Comparison of ENCODE assay signal across 12 cellular contexts in the genomic region with DNA sequence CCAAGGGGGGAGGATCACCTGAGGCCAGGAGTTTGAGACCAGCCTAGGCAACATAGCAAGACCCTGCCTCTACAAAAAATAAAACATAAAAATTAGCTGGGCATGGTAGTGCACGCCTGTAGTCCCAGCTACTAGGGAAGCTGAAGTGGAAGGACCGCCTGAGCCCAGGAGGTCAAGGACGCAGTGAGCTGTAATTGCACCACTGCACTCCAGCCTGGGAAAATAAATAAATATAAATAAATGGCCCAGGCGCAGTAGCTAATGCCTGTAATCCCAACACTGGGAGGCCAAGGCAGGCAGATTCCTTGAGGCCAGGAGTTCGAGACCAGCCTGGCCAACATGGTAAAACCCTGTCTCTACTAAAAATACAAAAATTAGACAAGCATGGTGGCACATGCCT. TPM values are rescaled to one million over a fixed set of nuclear protein-coding genes. Genes with fewer than 3 reads are reported as not detected.
DNase-seq lines count a peak whose midpoint lies in the region; ATAC-seq, FAIRE-seq and TF ChIP-seq lines count a peak whose summit lies in the region.
"Not testable (repeated sequence)": the region's sequence is repeated elsewhere in the genome, so short reads cannot be mapped to it uniquely, and the experiment has no call there.
"Had no signal": no experiment of that assay in that cellular context is flagged by ENCODE, and none has a peak within 500 bp of the region (broad histone marks: within the 10 kb centered on the region; RNA-seq: fewer than 3 reads in every experiment).

No MANE protein-coding gene starts in this region.

- POLR2A ChIA-PET in HEK293 (lab: Yijun Ruan, JAX); HepG2 (lab: Yijun Ruan, JAX): not testable (repeated sequence)

- not testable (repeated sequence) for FAIRE-seq in HepG2 (lab: Jason Lieb, UNC)

- not testable (repeated sequence) for H3K27me3 ChIP-seq in HepG2 (ENCODE audit: control insufficient read depth in 1 of 2, insufficient read depth in 2 of 2, low read length in 2 of 2); neutrophil; aorta (ENCODE audit: control insufficient read depth in 1 of 2, insufficient read depth in 2 of 2, low read length in 1 of 2)

- H3K4me3 ChIP-seq in HEK293 (ENCODE audit: low read depth, low read length); HepG2 (replicated peaks in 1 of 3; ENCODE audit: insufficient read depth in 1 of 3, low read depth in 2 of 3, low read length in 3 of 3); neutrophil (ENCODE audit: low read depth in 1 of 2, low read length in 1 of 2); aorta (ENCODE audit: low read length in 2 of 2): not testable (repeated sequence)

- not testable (repeated sequence) for H3K9ac ChIP-seq in HepG2 (ENCODE audit: insufficient read depth, low read depth, low read length)

- not testable (repeated sequence) for ATAC-seq in Right ventricle myocardium superior (ENCODE audit: poor library complexity); aorta (ENCODE audit: low FRiP score)
- ATAC-seq in HepG2 = peak; percentile 81

- not testable (repeated sequence) for TF ChIP-seq CTCF in HEK293 (tag by site-specific recombination; IDR thresholded peaks at IDR 0.05); HepG2 (CRISPR knock-in tag; IDR thresholded peaks at IDR 0.05); neutrophil (IDR thresholded peaks at IDR 0.05)

- DNase-seq in NCI-H2227 (lab: John Stamatoyannopoulos, UW; ENCODE audit: unreplicated experiment) (peak; percentile 19), Right ventricle myocardium superior (peak; percentile 9), HepG2 (ENCODE audit: low spot score) (peak; percentile 60), aorta (peak; percentile 4 to 42)

- TF ChIP-seq RAD21 in HepG2 (CRISPR knock-in tag; IDR thresholded peaks at IDR 0.05) = 0 out of 2 replicates have a peak, but pooled peaks have one; percentile 9

- in situ Hi-C loops in HepG2 (cut with HindIII; ENCODE audit: extremely low pct_ligation_motif_present, low pct_unique_long_range_greater_than_20kb) = not testable (repeated sequence)

- not testable (repeated sequence) for H3K79me2 ChIP-seq in HepG2 (ENCODE audit: insufficient read depth, low read length)

- H3K4me1 ChIP-seq in HEK293 (ENCODE audit: control insufficient read depth, insufficient read depth, low read length); aorta (ENCODE audit: control insufficient read depth in 1 of 2, insufficient read depth in 2 of 2, low read length in 2 of 2): not testable (repeated sequence)
- H3K4me1 ChIP-seq in HepG2 (ENCODE audit: insufficient read depth, low read length) (peaks cover 13% of the 10 kb centered on the region; the same call in 1 of the 2 replicates), neutrophil (ENCODE audit: control insufficient read depth in 1 of 2, insufficient read depth in 1 of 2, low read depth in 1 of 2, low read length in 1 of 2) (peaks cover 23% of the 10 kb centered on the region in 2 experiments)

- BruUV-seq in HepG2 (replicated peaks; lab: Mats Ljungman, UMichigan) = not testable (repeated sequence)

- not testable (repeated sequence) for H2AFZ ChIP-seq in HepG2 (ENCODE audit: low read length)

- CTCF ChIA-PET in HEK293 (lab: Yijun Ruan, JAX) = interaction anchor here (0.6 kb wide), 1 partner anchor 14 kb away, joined by 3 read pairs; no protein-coding TSS in a partner anchor
- CTCF ChIA-PET in HepG2 (lab: Yijun Ruan, JAX; ENCODE audit: low intra/inter-chr PET ratio, low total read pairs) = not testable (repeated sequence)

- intact Hi-C loops in Right ventricle myocardium superior (cut with DNase I); aorta (cut with DNase I): not testable (repeated sequence)
- intact Hi-C loops in HepG2 (cut with micrococcal nuclease; ENCODE audit: unreplicated experiment) = loop anchor here (10.0 kb wide), 1 partner anchor 47 kb away; no protein-coding TSS in a partner anchor

- not testable (repeated sequence) for TF ChIP-seq EP300 in HepG2 (IDR thresholded peaks at IDR 0.05; ENCODE audit: low read depth in 2 of 2, low read length in 2 of 2); HepG2 (CRISPR knock-in tag; IDR thresholded peaks at IDR 0.05; ENCODE audit: borderline replicate concordance)

- not testable (repeated sequence) for H3K4me2 ChIP-seq in HepG2 (ENCODE audit: low read depth, low read length)

- not testable (repeated sequence) for H3K27ac ChIP-seq in HEK293 (ENCODE audit: extremely low read depth, low read depth, low read length); HepG2 (ENCODE audit: extremely low read length, insufficient read depth, low read length); aorta (ENCODE audit: low read depth in 1 of 2, low read length in 2 of 2)
- H3K27ac ChIP-seq in neutrophil = peak overlapping the region; percentile 82

- not testable (repeated sequence) for H4K20me1 ChIP-seq in HepG2 (ENCODE audit: insufficient read depth, low read length)

- not testable (repeated sequence) for TF ChIP-seq POLR2A in HepG2 (IDR thresholded peaks at IDR 0.05; ENCODE audit: insufficient read depth in 1 of 2, low read depth in 2 of 2, low read length in 2 of 2)

- not testable (repeated sequence) for H3K36me3 ChIP-seq in HEK293 (ENCODE audit: control insufficient read depth in 2 of 2, insufficient read depth in 1 of 2, low read length in 2 of 2); HepG2 (replicated peaks in 1 of 2; ENCODE audit: control insufficient read depth in 1 of 2, insufficient read depth in 2 of 2, low read length in 2 of 2); neutrophil; aorta (ENCODE audit: control insufficient read depth in 1 of 2, insufficient read depth in 2 of 2, low read length in 1 of 2)

- not testable (repeated sequence) for H3K9me3 ChIP-seq in HEK293 (ENCODE audit: control insufficient read depth, insufficient read depth, low read depth, low read length); HepG2 (ENCODE audit: low read length); neutrophil; aorta (ENCODE audit: control insufficient read depth, low read length)

- WGBS in HepG2 (ENCODE audit: low lambda C conversion rate) = 3% methylated on average over 5 of the region's 5 CpGs
- 90 to 94% methylated on average over 5 of the region's 5 CpGs for WGBS in aorta, 2 donors

RNA-seq across cellular contexts. Expression of gene ZDHHC19, which starts 39.2 kb away (rescaled TPM):
- total RNA-seq in Right ventricle myocardium superior = not detected
- 0.22 TPM in 1 of 2 replicates, not detected in the other for total RNA-seq in HepG2 (2016; rRNA removed; fragmentation: Illumina TruSeq; extraction: Trizol)
- not detected in 2 replicates for total RNA-seq in HepG2 (2016; cell fraction: cytosol; rRNA removed; fragmentation: Illumina TruSeq; extraction: Trizol; ENCODE audit: low read depth)
- not detected in 2 replicates for total RNA-seq in HepG2 (2016; cell fraction: insoluble cytoplasmic fraction; rRNA removed; fragmentation: Illumina TruSeq; extraction: Trizol)
- not detected in 2 replicates for total RNA-seq in HepG2 (2016; cell fraction: membrane; rRNA removed; fragmentation: Illumina TruSeq; extraction: Trizol)
- total RNA-seq in HepG2 (2016; cell fraction: nucleus; rRNA removed; fragmentation: Illumina TruSeq; extraction: Trizol) = not detected in 2 replicates
- 0.53 and 0.97 TPM in 2 replicates for polyA plus RNA-seq in HepG2 (2011; rRNA removed)
- 0.47 TPM in 2 replicates for polyA plus RNA-seq in HepG2 (2011; cell fraction: cytosol; rRNA removed)
- polyA plus RNA-seq in HepG2 (2011; cell fraction: nucleus; rRNA removed) = 1.5 and 1.9 TPM in 2 replicates
- polyA plus RNA-seq in HepG2 (2012) = 1.2 and 3.4 TPM in 2 replicates
- 0.43 TPM in 1 of 2 replicates, not detected in the other for polyA plus RNA-seq in HepG2 (2016; cell fraction: cytosol; fragmentation: Illumina TruSeq; extraction: Trizol; ENCODE audit: low read depth)
- 0.53 TPM in 1 of 2 replicates, not detected in the other for polyA plus RNA-seq in HepG2 (2016; cell fraction: insoluble cytoplasmic fraction; fragmentation: Illumina TruSeq; extraction: Trizol; ENCODE audit: low read depth)
- not detected in 2 replicates for polyA plus RNA-seq in HepG2 (2016; cell fraction: membrane; fragmentation: Illumina TruSeq; extraction: Trizol; ENCODE audit: low read depth)
- not detected in 2 replicates for polyA plus RNA-seq in HepG2 (2016; cell fraction: nucleus; fragmentation: Illumina TruSeq; extraction: Trizol; ENCODE audit: insufficient read depth, low read depth)
- 0.30 TPM in 1 of 2 replicates, not detected in the other for polyA minus RNA-seq in HepG2 (2011; rRNA and poly(A)+ RNA removed; ENCODE audit: low replicate concordance)
- not detected in 2 replicates for polyA minus RNA-seq in HepG2 (2011; cell fraction: cytosol; rRNA and poly(A)+ RNA removed)
- polyA minus RNA-seq in HepG2 (2011; cell fraction: nucleus; rRNA and poly(A)+ RNA removed) = 0.26 and 1.1 TPM in 2 replicates
- under 1 TPM; 0.72 to 0.97 TPM for total RNA-seq in aorta
- not detected for polyA plus RNA-seq in aorta
- total RNA-seq: A673; Caco-2; Calu3; CD4-positive, alpha-beta T cell; CD8-positive, alpha-beta T cell had no signal
- polyA plus RNA-seq: AG04450 had no signal

RNA-seq across cellular contexts. Expression of gene SLC51A, which starts 44.3 kb away (rescaled TPM):
- total RNA-seq in Right ventricle myocardium superior (not detected), HepG2 (2016; rRNA removed; fragmentation: Illumina TruSeq; extraction: Trizol) (3.8 and 4.3 TPM in 2 replicates), aorta (under 1 TPM in 1 of 2 donors, not detected in 1; 0.49 TPM)
- total RNA-seq in HepG2 (2016; cell fraction: cytosol; rRNA removed; fragmentation: Illumina TruSeq; extraction: Trizol; ENCODE audit: low read depth) = 1.8 and 2.1 TPM in 2 replicates
- 2.3 and 4.7 TPM in 2 replicates for total RNA-seq in HepG2 (2016; cell fraction: insoluble cytoplasmic fraction; rRNA removed; fragmentation: Illumina TruSeq; extraction: Trizol)
- total RNA-seq in HepG2 (2016; cell fraction: membrane; rRNA removed; fragmentation: Illumina TruSeq; extraction: Trizol) = 1.2 and 1.5 TPM in 2 replicates
- total RNA-seq in HepG2 (2016; cell fraction: nucleus; rRNA removed; fragmentation: Illumina TruSeq; extraction: Trizol) = 3.7 and 5.8 TPM in 2 replicates
- polyA plus RNA-seq in HepG2 (2011; rRNA removed) (48.8 and 96.4 TPM in 2 replicates), aorta (10 to 100 TPM in 1 of 2 donors, not detected in 1; 10.6 TPM)
- 21.3 and 40.5 TPM in 2 replicates for polyA plus RNA-seq in HepG2 (2011; cell fraction: cytosol; rRNA removed)
- 286 and 508 TPM in 2 replicates for polyA plus RNA-seq in HepG2 (2011; cell fraction: nucleus; rRNA removed)
- polyA plus RNA-seq in HepG2 (2012) = 60.6 and 133 TPM in 2 replicates
- 1.3 and 1.5 TPM in 2 replicates for polyA plus RNA-seq in HepG2 (2016; cell fraction: cytosol; fragmentation: Illumina TruSeq; extraction: Trizol; ENCODE audit: low read depth)
- polyA plus RNA-seq in HepG2 (2016; cell fraction: insoluble cytoplasmic fraction; fragmentation: Illumina TruSeq; extraction: Trizol; ENCODE audit: low read depth) = 1.2 and 2.5 TPM in 2 replicates
- 1.7 TPM in 2 replicates for polyA plus RNA-seq in HepG2 (2016; cell fraction: membrane; fragmentation: Illumina TruSeq; extraction: Trizol; ENCODE audit: low read depth)
- polyA plus RNA-seq in HepG2 (2016; cell fraction: nucleus; fragmentation: Illumina TruSeq; extraction: Trizol; ENCODE audit: insufficient read depth, low read depth) = 9.4 and 12.9 TPM in 2 replicates
- polyA minus RNA-seq in HepG2 (2011; rRNA and poly(A)+ RNA removed; ENCODE audit: low replicate concordance) = 29.6 TPM in 1 of 2 replicates, not detected in the other
- 7.6 and 19.3 TPM in 2 replicates for polyA minus RNA-seq in HepG2 (2011; cell fraction: cytosol; rRNA and poly(A)+ RNA removed)
- polyA minus RNA-seq in HepG2 (2011; cell fraction: nucleus; rRNA and poly(A)+ RNA removed) = 24.8 and 52.6 TPM in 2 replicates
- total RNA-seq: A673; Caco-2; Calu3; CD4-positive, alpha-beta T cell; CD8-positive, alpha-beta T cell had no signal
- polyA plus RNA-seq: AG04450 had no signal

Comparison
In these comparisons a context has a peak if more than half of its experiments do, and no peak if none do; other contexts are left out.
1. DNase-seq: peak in every context shown above with its lines; median percentile 60 in HepG2; 23 in aorta; 19 in NCI-H2227; 9 in Right ventricle myocardium superior.